Comparison of ENCODE assay signal across 1 cellular context in genomic region chr18:26546875-26547301, GRCh38.
TF ChIP-seq lines count a peak whose summit lies in the region.

No MANE protein-coding gene starts in this region.

TF ChIP-seq in WTC11, 78 proteins besides CTCF, POLR2A, EP300 and RAD21 (continued from another document):
- TF ChIP-seq, protein P1, sequence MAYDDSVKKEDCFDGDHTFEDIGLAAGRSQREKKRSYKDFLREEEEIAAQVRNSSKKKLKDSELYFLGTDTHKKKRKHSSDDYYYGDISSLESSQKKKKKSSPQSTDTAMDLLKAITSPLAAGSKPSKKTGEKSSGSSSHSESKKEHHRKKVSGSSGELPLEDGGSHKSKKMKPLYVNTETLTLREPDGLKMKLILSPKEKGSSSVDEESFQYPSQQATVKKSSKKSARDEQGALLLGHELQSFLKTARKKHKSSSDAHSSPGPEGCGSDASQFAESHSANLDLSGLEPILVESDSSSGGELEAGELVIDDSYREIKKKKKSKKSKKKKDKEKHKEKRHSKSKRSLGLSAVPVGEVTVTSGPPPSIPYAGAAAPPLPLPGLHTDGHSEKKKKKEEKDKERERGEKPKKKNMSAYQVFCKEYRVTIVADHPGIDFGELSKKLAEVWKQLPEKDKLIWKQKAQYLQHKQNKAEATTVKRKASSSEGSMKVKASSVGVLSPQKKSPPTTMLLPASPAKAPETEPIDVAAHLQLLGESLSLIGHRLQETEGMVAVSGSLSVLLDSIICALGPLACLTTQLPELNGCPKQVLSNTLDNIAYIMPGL (CRISPR knock-in tag; IDR thresholded peaks at IDR 0.05), result no peak
- no peak for TF ChIP-seq ZNF317 (CRISPR knock-in tag; IDR thresholded peaks at IDR 0.05; ENCODE audit: borderline replicate concordance, low read depth)
- TF ChIP-seq NR2C2 (CRISPR knock-in tag; IDR thresholded peaks at IDR 0.05), result no peak
- TF ChIP-seq CREB1 (CRISPR knock-in tag; IDR thresholded peaks at IDR 0.05), result no peak
- no peak for TF ChIP-seq ZNF121 (CRISPR knock-in tag; IDR thresholded peaks at IDR 0.05)
- TF ChIP-seq EMX1 (CRISPR knock-in tag; IDR thresholded peaks at IDR 0.05), result no peak
- TF ChIP-seq, protein P2, sequence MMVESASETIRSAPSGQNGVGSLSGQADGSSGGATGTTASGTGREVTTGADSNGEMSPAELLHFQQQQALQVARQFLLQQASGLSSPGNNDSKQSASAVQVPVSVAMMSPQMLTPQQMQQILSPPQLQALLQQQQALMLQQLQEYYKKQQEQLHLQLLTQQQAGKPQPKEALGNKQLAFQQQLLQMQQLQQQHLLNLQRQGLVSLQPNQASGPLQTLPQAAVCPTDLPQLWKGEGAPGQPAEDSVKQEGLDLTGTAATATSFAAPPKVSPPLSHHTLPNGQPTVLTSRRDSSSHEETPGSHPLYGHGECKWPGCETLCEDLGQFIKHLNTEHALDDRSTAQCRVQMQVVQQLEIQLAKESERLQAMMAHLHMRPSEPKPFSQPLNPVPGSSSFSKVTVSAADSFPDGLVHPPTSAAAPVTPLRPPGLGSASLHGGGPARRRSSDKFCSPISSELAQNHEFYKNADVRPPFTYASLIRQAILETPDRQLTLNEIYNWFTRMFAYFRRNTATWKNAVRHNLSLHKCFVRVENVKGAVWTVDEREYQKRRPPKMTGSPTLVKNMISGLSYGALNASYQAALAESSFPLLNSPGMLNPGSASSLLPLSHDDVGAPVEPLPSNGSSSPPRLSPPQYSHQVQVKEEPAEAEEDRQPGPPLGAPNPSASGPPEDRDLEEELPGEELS (CRISPR knock-in tag; IDR thresholded peaks at IDR 0.05), result no peak
- TF ChIP-seq CREM (CRISPR knock-in tag; IDR thresholded peaks at IDR 0.05), result no peak
- TF ChIP-seq MYBL2 (CRISPR knock-in tag; IDR thresholded peaks at IDR 0.05), result no peak
- no peak for TF ChIP-seq CDX4 (CRISPR knock-in tag; IDR thresholded peaks at IDR 0.05; ENCODE audit: borderline replicate concordance)
TF ChIP-seq in WTC11: peak in this region for 0.
